Comparison of ENCODE assay signal across 1 cellular context in genomic region chr6:167794386-167795157, GRCh38.
TF ChIP-seq lines count a peak whose summit lies in the region.

No MANE protein-coding gene starts in this region.

TF ChIP-seq in SK-N-SH, 30 proteins besides CTCF, POLR2A, EP300 and RAD21 (continued from another document):
- TF ChIP-seq MEF2A (IDR thresholded peaks at IDR 0.05; ENCODE audit: borderline replicate concordance, low read depth) (no peak), RCOR1 (IDR thresholded peaks at IDR 0.05; ENCODE audit: low read length) (no peak), USF1 (IDR thresholded peaks at IDR 0.05; ENCODE audit: borderline replicate concordance, low read depth) (no peak), RXRA (IDR thresholded peaks at IDR 0.05; ENCODE audit: borderline replicate concordance, low read depth) (no peak), RFX5 (IDR thresholded peaks at IDR 0.05; ENCODE audit: low read length) (no peak), USF2 (IDR thresholded peaks at IDR 0.05; ENCODE audit: borderline replicate concordance, low read depth, low read length) (no peak), FOXM1 (IDR thresholded peaks at IDR 0.05; ENCODE audit: low read depth) (no peak), JUND (IDR thresholded peaks at IDR 0.05) (no peak), GATA2 (CRISPR knock-in tag; IDR thresholded peaks at IDR 0.05) (no peak)
